14 cellular contexts compared by ENCODE assay signal in the genomic region with DNA sequence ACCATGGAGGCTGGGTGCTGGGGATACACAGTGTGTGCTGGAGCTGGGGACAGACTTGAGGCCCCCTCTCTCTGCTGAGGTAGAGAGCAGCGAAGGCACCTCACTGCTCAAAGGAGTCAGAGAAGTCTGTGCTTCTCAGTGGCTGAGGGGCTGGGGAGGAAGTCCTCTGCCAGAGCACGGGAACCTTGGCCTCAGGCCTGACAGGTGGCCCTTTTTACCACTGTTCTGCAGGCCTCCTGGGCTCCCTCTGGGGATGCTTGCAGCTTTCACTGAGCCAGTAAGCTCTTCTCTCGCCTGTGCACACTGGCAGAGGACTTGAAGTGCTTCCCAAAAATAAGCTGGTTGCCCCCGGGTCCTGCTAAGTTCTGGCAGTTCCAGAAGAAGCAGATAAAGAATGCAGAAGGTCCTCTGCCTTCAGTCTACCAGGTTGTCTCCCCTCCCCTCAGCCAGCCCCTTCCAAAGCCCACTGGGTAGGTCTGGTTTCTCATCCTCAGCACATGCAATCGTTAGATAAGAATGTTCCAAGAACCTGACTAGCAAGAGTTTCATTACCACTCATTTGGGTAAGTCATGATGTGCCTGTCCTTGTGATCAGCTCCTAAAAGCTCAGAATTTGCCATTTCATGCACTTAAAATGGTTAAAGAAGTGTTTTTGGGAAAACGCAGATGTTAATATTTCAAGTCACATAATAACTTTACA.
DNase-seq lines count a peak whose midpoint lies in the region; ATAC-seq lines count a peak whose summit lies in the region.
"Had no signal": no experiment of that assay in that cellular context is flagged by ENCODE, and none has a peak within 500 bp of the region (broad histone marks: within the 10 kb centered on the region; RNA-seq: fewer than 3 reads in every experiment).

No MANE protein-coding gene starts in this region.

- peaks cover 20% of the 10 kb centered on the region for H3K36me3 Mint-ChIP-seq in T-helper 1 cell treated with Interleukin-12 subunit alpha and Interleukin-12 subunit beta and Interleukin-4 antibody, amounts not matched to agents 30 μg/mL and 1 μg/mL, for 36 hours (ENCODE audit: low read depth)
- peaks cover 5% of the 10 kb centered on the region for H3K36me3 Mint-ChIP-seq in activated naive CD8-positive, alpha-beta T cell treated with anti-CD3 and anti-CD28 coated beads, Interleukin-2, amount 50 U/mL, for 24 hours (ENCODE audit: low read depth)

- peaks cover 9 to 10% of the 10 kb centered on the region in 2 donors for H3K9me3 Mint-ChIP-seq in stimulated activated naive CD8-positive, alpha-beta T cell treated with anti-CD3 and anti-CD28 coated beads, Interleukin-15, amount 100 ng/mL, for 72 hours
- peaks cover 19% of the 10 kb centered on the region for H3K9me3 Mint-ChIP-seq in T-helper 1 cell treated with Interleukin-12 subunit alpha and Interleukin-12 subunit beta and Interleukin-4 antibody, amounts not matched to agents 30 μg/mL and 1 μg/mL, for 36 hours
- H3K9me3 Mint-ChIP-seq in activated naive CD8-positive, alpha-beta T cell treated with anti-CD3 and anti-CD28 coated beads, Interleukin-2, amount 50 U/mL, for 24 hours = peaks cover 10% of the 10 kb centered on the region

- peak overlapping the region; percentile 36 to 55 for H3K4me3 Mint-ChIP-seq in stimulated activated naive CD8-positive, alpha-beta T cell treated with anti-CD3 and anti-CD28 coated beads, Interleukin-15, amount 100 ng/mL, for 72 hours
- H3K4me3 Mint-ChIP-seq in T-helper 1 cell treated with Interleukin-12 subunit alpha and Interleukin-12 subunit beta and Interleukin-4 antibody, amounts not matched to agents 30 μg/mL and 1 μg/mL, for 36 hours = peak overlapping the region; percentile 16
- H3K4me3 Mint-ChIP-seq in activated naive CD8-positive, alpha-beta T cell treated with anti-CD3 and anti-CD28 coated beads, Interleukin-2, amount 50 U/mL, for 24 hours = no peak overlapping the region
- H3K4me3 Mint-ChIP-seq: H9 had no signal

- peak; percentile 17 for ATAC-seq in stimulated activated naive CD8-positive, alpha-beta T cell treated with anti-CD3 and anti-CD28 coated beads, Interleukin-15, amount 100 ng/mL, for 72 hours
- ATAC-seq in stimulated activated naive CD8-positive, alpha-beta T cell treated with anti-CD3 and anti-CD28 coated beads, Interleukin-15, Interleukin-2, amounts not matched to agents 100 U/mL and 50 U/mL, for 24 hours = no peak
- ATAC-seq in activated naive CD8-positive, alpha-beta T cell treated with anti-CD3 and anti-CD28 coated beads, Interleukin-2, amount 50 U/mL, for 24 hours = no peak
- ATAC-seq in HG03378 (IDR thresholded peaks at IDR 0.05; ENCODE audit: unreplicated experiment) = no peak
- ATAC-seq: left cardiac atrium, SK-N-SH treated with all-trans-retinoic acid at 6 μM for 48 hours had no signal

- peak overlapping the region; percentile 28 to 80 for H3K27ac Mint-ChIP-seq in stimulated activated naive CD8-positive, alpha-beta T cell treated with anti-CD3 and anti-CD28 coated beads, Interleukin-15, amount 100 ng/mL, for 72 hours
- peak overlapping the region; percentile 84 for H3K27ac Mint-ChIP-seq in T-helper 1 cell treated with Interleukin-12 subunit alpha and Interleukin-12 subunit beta and Interleukin-4 antibody, amounts not matched to agents 30 μg/mL and 1 μg/mL, for 36 hours
- H3K27ac Mint-ChIP-seq in activated naive CD8-positive, alpha-beta T cell treated with anti-CD3 and anti-CD28 coated beads, Interleukin-2, amount 50 U/mL, for 24 hours = peak overlapping the region; percentile 23

- peak in 1 of 2 donors; percentile 46 for DNase-seq in stimulated activated naive CD8-positive, alpha-beta T cell treated with anti-CD3 and anti-CD28 coated beads, Interleukin-15, amount 100 ng/mL, for 72 hours
- no peak for DNase-seq in stimulated activated naive CD8-positive, alpha-beta T cell treated with anti-CD3 and anti-CD28 coated beads, Interleukin-15, Interleukin-2, amounts not matched to agents 100 U/mL and 50 U/mL, for 24 hours
- DNase-seq in activated naive CD8-positive, alpha-beta T cell treated with anti-CD3 and anti-CD28 coated beads, Interleukin-2, amount 50 U/mL, for 24 hours = no peak
- no peak for DNase-seq in OCI-M2 (lab: John Stamatoyannopoulos, UW; ENCODE audit: unreplicated experiment)
- no peak for DNase-seq in SW 1271 (lab: John Stamatoyannopoulos, UW)
- DNase-seq in NCI-H748 (lab: John Stamatoyannopoulos, UW; ENCODE audit: unreplicated experiment) = no peak
- DNase-seq: BE2C, H9, left cardiac atrium, NCI-H1930, retina had no signal

- peaks cover 96% of the 10 kb centered on the region for H3K4me1 Mint-ChIP-seq in stimulated activated naive CD8-positive, alpha-beta T cell treated with anti-CD3 and anti-CD28 coated beads, Interleukin-15, amount 100 ng/mL, for 72 hours
- H3K4me1 Mint-ChIP-seq in T-helper 1 cell treated with Interleukin-12 subunit alpha and Interleukin-12 subunit beta and Interleukin-4 antibody, amounts not matched to agents 30 μg/mL and 1 μg/mL, for 36 hours (ENCODE audit: low read depth) = peaks cover 92% of the 10 kb centered on the region
- H3K4me1 Mint-ChIP-seq in activated naive CD8-positive, alpha-beta T cell treated with anti-CD3 and anti-CD28 coated beads, Interleukin-2, amount 50 U/mL, for 24 hours = peaks cover 93% of the 10 kb centered on the region

- peaks cover 28% of the 10 kb centered on the region for H3K27me3 Mint-ChIP-seq in stimulated activated naive CD8-positive, alpha-beta T cell treated with anti-CD3 and anti-CD28 coated beads, Interleukin-15, amount 100 ng/mL, for 72 hours
- H3K27me3 Mint-ChIP-seq in T-helper 1 cell treated with Interleukin-12 subunit alpha and Interleukin-12 subunit beta and Interleukin-4 antibody, amounts not matched to agents 30 μg/mL and 1 μg/mL, for 36 hours (ENCODE audit: low read depth) = no peaks in the 10 kb centered on the region
- peaks cover 16% of the 10 kb centered on the region for H3K27me3 Mint-ChIP-seq in activated naive CD8-positive, alpha-beta T cell treated with anti-CD3 and anti-CD28 coated beads, Interleukin-2, amount 50 U/mL, for 24 hours

Comparison
In these comparisons a context has a peak if more than half of its experiments do, and no peak if none do; other contexts are left out.
1. H3K27ac Mint-ChIP-seq: peak in every context shown above with its lines; median percentile 84 in T-helper 1 cell treated with Interleukin-12 subunit alpha and Interleukin-12 subunit beta and Interleukin-4 antibody, amounts not matched to agents 30 μg/mL and 1 μg/mL, for 36 hours; 54 in stimulated activated naive CD8-positive, alpha-beta T cell treated with anti-CD3 and anti-CD28 coated beads, Interleukin-15, amount 100 ng/mL, for 72 hours; 23 in activated naive CD8-positive, alpha-beta T cell treated with anti-CD3 and anti-CD28 coated beads, Interleukin-2, amount 50 U/mL, for 24 hours.